ENCODE assay signal across 1 cellular context in the genomic region with DNA sequence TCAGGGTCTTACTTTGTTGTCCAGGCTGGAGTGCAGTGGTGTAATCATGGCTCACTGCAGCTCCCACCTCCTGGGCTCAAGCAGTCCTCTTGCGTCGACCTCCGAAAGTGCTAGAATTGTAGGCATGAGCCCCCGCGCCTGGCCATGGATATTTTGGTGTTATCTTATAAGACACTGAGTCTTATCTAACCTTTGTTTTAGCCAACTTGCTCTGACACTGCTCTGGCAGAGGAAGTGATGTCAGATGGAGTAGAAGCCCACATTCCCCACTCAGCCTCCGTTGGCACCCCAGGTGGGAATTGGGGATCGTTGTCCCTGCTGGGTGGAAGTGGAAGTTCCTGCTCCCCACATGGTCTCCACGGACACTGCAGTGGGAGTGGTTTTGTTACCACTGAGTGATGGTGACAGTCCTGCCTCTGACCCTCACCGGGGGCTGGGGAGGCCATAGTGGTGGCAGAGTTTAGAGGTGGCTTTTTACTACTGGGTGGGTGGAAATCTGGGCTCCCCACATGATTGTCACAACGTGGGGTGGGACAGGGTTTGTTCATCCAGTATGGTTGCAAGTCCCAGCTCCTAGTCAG.
TF ChIP-seq lines count a peak whose summit lies in the region.

No MANE protein-coding gene starts in this region.

TF ChIP-seq in IMR-90, 13 proteins besides CTCF, POLR2A, EP300 and RAD21 (continued from another document):
- no peak for TF ChIP-seq MAFK (IDR thresholded peaks at IDR 0.05; ENCODE audit: low read depth, low read length)
- TF ChIP-seq CHD1 (IDR thresholded peaks at IDR 0.05; ENCODE audit: low read depth, low read length): no peak
- TF ChIP-seq MXI1 (IDR thresholded peaks at IDR 0.05; ENCODE audit: borderline replicate concordance, low read depth, low read length): no peak
- no peak for TF ChIP-seq NFE2L2 (IDR thresholded peaks at IDR 0.05; ENCODE audit: low read depth, low read length)
